6 cellular contexts compared by ENCODE assay signal in the genomic region with DNA sequence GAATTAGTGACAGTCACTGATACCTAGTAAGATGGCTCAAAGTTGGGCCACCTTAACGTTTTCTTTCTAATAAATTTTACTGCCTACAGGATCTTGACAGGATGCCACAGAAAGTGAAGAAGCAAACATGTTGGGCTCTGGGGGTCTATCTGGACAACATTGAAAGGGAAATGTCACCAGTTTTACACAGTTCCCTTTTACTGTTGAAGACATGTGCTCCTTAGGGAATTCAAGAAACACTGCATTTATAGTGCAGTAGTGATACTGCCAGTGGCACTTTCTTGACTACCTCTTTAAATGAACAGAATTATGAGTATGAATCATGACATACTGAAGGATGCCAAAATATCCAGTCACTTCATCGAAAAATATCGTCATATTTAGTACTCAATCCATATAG.
"Had no signal": no experiment of that assay in that cellular context is flagged by ENCODE, and none has a peak within 500 bp of the region (broad histone marks: within the 10 kb centered on the region; RNA-seq: fewer than 3 reads in every experiment).

No MANE protein-coding gene starts in this region.

- H3K27ac ChIP-seq: GM23248 had no signal

- DNase-seq: GM23248, H9, HCEC 1CT, IMR-90, KG1 had no signal

- H3K4me3 ChIP-seq: GM23248, K562 had no signal

- H3K9ac ChIP-seq: GM23248 had no signal
